In the genomic region with DNA sequence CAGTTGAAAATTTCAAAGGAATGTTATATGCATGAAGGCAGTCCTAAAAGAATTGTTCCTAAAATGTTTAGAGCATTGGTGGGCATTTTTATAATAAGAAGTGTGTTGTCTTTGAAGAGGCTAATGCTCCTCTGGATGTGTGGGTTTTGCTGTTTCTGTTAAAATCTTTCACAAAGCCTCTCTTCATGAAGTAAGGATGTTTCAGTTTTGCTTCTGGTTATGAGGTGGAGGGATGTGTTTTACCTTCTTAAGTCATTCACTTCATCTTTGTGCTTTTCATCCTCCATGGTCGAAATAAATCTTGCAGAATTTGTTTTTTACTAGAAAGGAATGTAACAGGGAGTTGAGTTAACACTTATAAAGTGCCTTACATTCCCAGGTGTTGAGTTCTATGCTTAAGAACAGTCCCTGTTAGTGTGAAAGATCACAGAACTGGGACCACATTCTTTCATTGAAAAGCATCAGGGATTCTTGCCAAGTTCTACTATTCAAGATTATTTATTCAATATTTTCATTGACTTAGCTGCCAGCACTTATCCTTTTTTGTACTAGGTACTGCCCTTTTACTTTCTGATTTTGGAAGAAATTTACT, we compare ENCODE assay signal across 1 cellular context.
TF ChIP-seq lines count a peak whose summit lies in the region.

No MANE protein-coding gene starts in this region.

TF ChIP-seq in HepG2, 621 proteins besides CTCF, POLR2A, EP300 and RAD21 (continued from another document):
- TF ChIP-seq ZBTB20 (CRISPR knock-in tag; IDR thresholded peaks at IDR 0.05; ENCODE audit: borderline replicate concordance, low read depth) (no peak), ZNF180 (CRISPR knock-in tag; IDR thresholded peaks at IDR 0.05; ENCODE audit: borderline replicate concordance, low read depth) (no peak), SOX5 (CRISPR knock-in tag; IDR thresholded peaks at IDR 0.05; ENCODE audit: borderline replicate concordance) (no peak), ZFP90 (CRISPR knock-in tag; IDR thresholded peaks at IDR 0.05; ENCODE audit: borderline replicate concordance) (no peak), ARNTL (CRISPR knock-in tag; IDR thresholded peaks at IDR 0.05) (no peak), CEBPG (CRISPR knock-in tag; IDR thresholded peaks at IDR 0.05) (no peak), ZBTB42 (CRISPR knock-in tag; IDR thresholded peaks at IDR 0.05) (no peak), MTF2 (CRISPR knock-in tag; IDR thresholded peaks at IDR 0.05; ENCODE audit: borderline replicate concordance) (no peak)
- TF ChIP-seq, protein P1, sequence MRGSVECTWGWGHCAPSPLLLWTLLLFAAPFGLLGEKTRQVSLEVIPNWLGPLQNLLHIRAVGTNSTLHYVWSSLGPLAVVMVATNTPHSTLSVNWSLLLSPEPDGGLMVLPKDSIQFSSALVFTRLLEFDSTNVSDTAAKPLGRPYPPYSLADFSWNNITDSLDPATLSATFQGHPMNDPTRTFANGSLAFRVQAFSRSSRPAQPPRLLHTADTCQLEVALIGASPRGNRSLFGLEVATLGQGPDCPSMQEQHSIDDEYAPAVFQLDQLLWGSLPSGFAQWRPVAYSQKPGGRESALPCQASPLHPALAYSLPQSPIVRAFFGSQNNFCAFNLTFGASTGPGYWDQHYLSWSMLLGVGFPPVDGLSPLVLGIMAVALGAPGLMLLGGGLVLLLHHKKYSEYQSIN (CRISPR knock-in tag; IDR thresholded peaks at IDR 0.05; ENCODE audit: borderline replicate concordance), result no peak
- TF ChIP-seq, protein P2, sequence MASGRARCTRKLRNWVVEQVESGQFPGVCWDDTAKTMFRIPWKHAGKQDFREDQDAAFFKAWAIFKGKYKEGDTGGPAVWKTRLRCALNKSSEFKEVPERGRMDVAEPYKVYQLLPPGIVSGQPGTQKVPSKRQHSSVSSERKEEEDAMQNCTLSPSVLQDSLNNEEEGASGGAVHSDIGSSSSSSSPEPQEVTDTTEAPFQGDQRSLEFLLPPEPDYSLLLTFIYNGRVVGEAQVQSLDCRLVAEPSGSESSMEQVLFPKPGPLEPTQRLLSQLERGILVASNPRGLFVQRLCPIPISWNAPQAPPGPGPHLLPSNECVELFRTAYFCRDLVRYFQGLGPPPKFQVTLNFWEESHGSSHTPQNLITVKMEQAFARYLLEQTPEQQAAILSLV (CRISPR knock-in tag; IDR thresholded peaks at IDR 0.05; ENCODE audit: borderline replicate concordance), result no peak
